Comparison of ENCODE assay signal across 10 cellular contexts in the genomic region with DNA sequence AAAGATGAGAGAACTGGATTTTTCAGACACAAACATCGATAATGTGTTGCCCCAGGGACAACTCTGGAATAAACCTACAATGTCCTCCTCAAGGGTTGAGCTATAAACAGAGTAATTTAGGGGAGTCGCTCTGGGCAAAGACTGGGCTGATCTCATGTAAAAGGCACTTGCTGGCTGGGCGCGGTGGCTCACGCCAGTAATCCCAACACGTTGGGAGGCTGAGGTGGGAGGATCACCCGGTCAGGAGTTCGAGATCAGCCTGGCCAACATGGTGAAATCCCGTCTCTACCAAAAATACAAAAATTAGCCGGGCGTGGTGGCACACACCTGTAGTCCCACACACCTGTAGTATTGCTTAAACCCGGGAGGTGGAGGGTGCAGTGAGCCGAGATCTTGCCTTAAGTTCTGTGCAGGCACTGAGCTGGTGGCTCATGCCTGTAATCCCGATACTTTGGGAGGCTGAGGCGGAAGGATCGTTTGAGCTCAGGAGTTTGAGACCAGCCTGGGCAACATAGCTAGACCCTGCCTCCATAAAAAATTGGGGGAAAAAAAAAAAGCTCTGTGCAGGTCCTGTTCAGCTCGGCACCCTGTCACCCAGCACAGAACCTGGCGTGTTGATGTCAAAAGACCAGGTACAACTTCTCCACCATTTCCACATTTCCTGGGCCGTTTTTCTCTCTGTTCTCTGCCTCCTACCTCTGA. TPM values are rescaled to one million over a fixed set of nuclear protein-coding genes. Genes with fewer than 3 reads are reported as not detected.
DNase-seq lines count a peak whose midpoint lies in the region; ATAC-seq and TF ChIP-seq lines count a peak whose summit lies in the region.
"Had no signal": no experiment of that assay in that cellular context is flagged by ENCODE, and none has a peak within 500 bp of the region (broad histone marks: within the 10 kb centered on the region; RNA-seq: fewer than 3 reads in every experiment).

No MANE protein-coding gene starts in this region.

- peaks cover 22 to 24% of the 10 kb centered on the region in 2 donors for H3K4me1 Mint-ChIP-seq in effector memory CD8-positive, alpha-beta T cell (ENCODE audit: low read depth in 2 of 2)

- H3K4me1 ChIP-seq in DND-41 (ENCODE audit: insufficient read depth, low read length), result peaks cover 44% of the 10 kb centered on the region
- H3K4me1 ChIP-seq in osteoblast (ENCODE audit: insufficient read depth, low read length), result peaks cover 14% of the 10 kb centered on the region

- no peaks in the 10 kb centered on the region for H3K27me3 Mint-ChIP-seq in effector memory CD8-positive, alpha-beta T cell

- H3K4me2 ChIP-seq in DND-41 (ENCODE audit: insufficient read depth, low read length), result peak overlapping the region; percentile 92
- H3K4me2 ChIP-seq in osteoblast (ENCODE audit: insufficient read depth, low read length), result peak overlapping the region; percentile 84

- H3K9ac ChIP-seq in DND-41 (ENCODE audit: low read depth, low read length), result peak overlapping the region; percentile 96

- 82 to 86% methylated on average over 19 of the region's 19 CpGs for WGBS in lower leg skin, 2 donors

- H3K27me3 ChIP-seq in DND-41 (ENCODE audit: insufficient read depth, low read length, poor library complexity) (no peaks in the 10 kb centered on the region), MG63 (no peaks in the 10 kb centered on the region), osteoblast (ENCODE audit: insufficient read depth, low read length) (no peaks in the 10 kb centered on the region)

- H3K4me3 Mint-ChIP-seq in effector memory CD8-positive, alpha-beta T cell, result peak overlapping the region; percentile 92 to 94

- TF ChIP-seq CTCF in DND-41 (IDR thresholded peaks at IDR 0.05; ENCODE audit: borderline replicate concordance, extremely low read depth, low read length, poor library complexity, severe bottlenecking) (no peak), osteoblast (IDR thresholded peaks at IDR 0.05; ENCODE audit: extremely low read depth, low read depth, low read length) (no peak), lower leg skin (IDR thresholded peaks at IDR 0.05) (no peak)

- no peak for DNase-seq in DND-41
- DNase-seq in MG63, result no peak
- DNase-seq in effector memory CD8-positive, alpha-beta T cell, result no peak
- no peak for DNase-seq in osteoblast (ENCODE audit: insufficient read length, low spot score, missing footprints)
- no peak for DNase-seq in lower leg skin (ENCODE audit: low spot score in 2 of 2)
- no peak for DNase-seq in NCI-H1436 treated with DMSO at 0.1 percent for 48 hours (lab: John Stamatoyannopoulos, UW)
- DNase-seq: NCI-H1694, T1000 had no signal

- no peak overlapping the region for H2AFZ ChIP-seq in DND-41 (ENCODE audit: low read depth, low read length)
- H2AFZ ChIP-seq in osteoblast (ENCODE audit: low read length), result no peak overlapping the region

- H3K27ac ChIP-seq in DND-41 (ENCODE audit: low read length) (peak overlapping the region; percentile 92), osteoblast (ENCODE audit: low read depth, low read length) (no peak overlapping the region)

- no peaks in the 10 kb centered on the region for H3K9me3 Mint-ChIP-seq in effector memory CD8-positive, alpha-beta T cell

- peaks cover 49% of the 10 kb centered on the region for H3K36me3 Mint-ChIP-seq in effector memory CD8-positive, alpha-beta T cell (ENCODE audit: insufficient read depth)

- peaks cover 28% of the 10 kb centered on the region for H4K20me1 ChIP-seq in DND-41 (ENCODE audit: insufficient read depth, low read length)
- H4K20me1 ChIP-seq in osteoblast (ENCODE audit: insufficient read depth, low read length), result peaks cover 5% of the 10 kb centered on the region

- intact Hi-C loops in lower leg skin (cut with DNase I; ENCODE audit: low total_unique reads), result loop anchor here (1.0 kb wide), 1 partner anchor 15 kb away; no protein-coding TSS in a partner anchor

- peaks cover 64% of the 10 kb centered on the region for H3K79me2 ChIP-seq in DND-41 (ENCODE audit: insufficient read depth, low read length)
- peaks cover 37% of the 10 kb centered on the region for H3K79me2 ChIP-seq in osteoblast (ENCODE audit: insufficient read depth, low read length)

- H3K9me3 ChIP-seq in DND-41 (ENCODE audit: insufficient read depth, low read length, severe bottlenecking) (no peaks in the 10 kb centered on the region), MG63 (no peaks in the 10 kb centered on the region), osteoblast (ENCODE audit: low read depth, low read length) (no peaks in the 10 kb centered on the region)

- peaks cover 46% of the 10 kb centered on the region for H3K36me3 ChIP-seq in DND-41 (ENCODE audit: insufficient read depth, low read length)
- H3K36me3 ChIP-seq in MG63, result peaks cover 56% of the 10 kb centered on the region
- peaks cover 14% of the 10 kb centered on the region for H3K36me3 ChIP-seq in osteoblast (ENCODE audit: insufficient read depth, low read length)

- ATAC-seq in DND-41 (ENCODE audit: insufficient read depth, low read depth) (no peak), HG02973 (IDR thresholded peaks at IDR 0.05; ENCODE audit: unreplicated experiment) (no peak), HG02981 (IDR thresholded peaks at IDR 0.05; ENCODE audit: unreplicated experiment) (no peak)
- no peak for ATAC-seq in effector memory CD8-positive, alpha-beta T cell (replicated peaks)

- H3K4me3 ChIP-seq in DND-41 (ENCODE audit: low read depth in 1 of 2, low read length in 2 of 2) (peak overlapping the region; percentile 94 to 97; a peak in 3 of 4 replicates), MG63 (peak overlapping the region; percentile 98), osteoblast (ENCODE audit: insufficient read depth, low read length) (peak overlapping the region; percentile 95), lower leg skin (ENCODE audit: low read depth, poor library complexity, severe bottlenecking) (no peak overlapping the region)

- H3K27ac Mint-ChIP-seq in effector memory CD8-positive, alpha-beta T cell, result no peak overlapping the region

- no peak for TF ChIP-seq POLR2A in lower leg skin (IDR thresholded peaks at IDR 0.05)

RNA-seq across cellular contexts. Expression of gene TIMM44, which starts 1.4 kb away (rescaled TPM):
- total RNA-seq in MG63 (2014; rRNA removed; shearing (Covaris generic); ENCODE audit: low replicate concordance), result 132 and 210 TPM in 2 replicates
- total RNA-seq in osteoblast (52.5 and 55.4 TPM in 2 replicates), lower leg skin (100 to 1,000 TPM in 1 of 4 donors, 10 to 100 TPM in 3; 36.8 to 119 (median 51.7) TPM)

RNA-seq across cellular contexts. Expression of gene CTXN1, which starts 16.1 kb away (rescaled TPM):
- total RNA-seq in MG63 (2014; rRNA removed; shearing (Covaris generic); ENCODE audit: low replicate concordance), result 8.5 and 16.2 TPM in 2 replicates
- 1.5 and 2.5 TPM in 2 replicates for total RNA-seq in osteoblast
- 1 to 10 TPM; 4.0 to 4.8 (median 4.0) TPM for total RNA-seq in lower leg skin

RNA-seq across cellular contexts. Expression of gene SNAPC2, which starts 21.9 kb away (rescaled TPM):
- 39.9 and 45.1 TPM in 2 replicates for total RNA-seq in MG63 (2014; rRNA removed; shearing (Covaris generic); ENCODE audit: low replicate concordance)
- total RNA-seq in osteoblast (16.8 and 18.5 TPM in 2 replicates), lower leg skin (10 to 100 TPM; 15.7 to 26.4 (median 24.6) TPM)

RNA-seq across cellular contexts. Expression of gene TGFBR3L, which starts 27.4 kb away (rescaled TPM):
- total RNA-seq in MG63 (2014; rRNA removed; shearing (Covaris generic); ENCODE audit: low replicate concordance), result 0.46 TPM in 1 of 2 replicates, not detected in the other
- under 0.01 TPM in 1 of 2 replicates, not detected in the other for total RNA-seq in osteoblast
- total RNA-seq in lower leg skin, result 1 to 10 TPM in 3 of 4 donors, not detected in 1; 1.5 to 3.7 (median 2.1) TPM

RNA-seq across cellular contexts. Expression of gene MAP2K7, which starts 38.4 kb away (rescaled TPM):
- total RNA-seq in MG63 (2014; rRNA removed; shearing (Covaris generic); ENCODE audit: low replicate concordance), result 21.2 and 38.6 TPM in 2 replicates
- 12.4 and 14.8 TPM in 2 replicates for total RNA-seq in osteoblast
- 10 to 100 TPM; 23.1 to 47.8 (median 30.9) TPM for total RNA-seq in lower leg skin
